ENCODE assay signal across 18 cellular contexts in genomic region chr1:20666146-20666545, GRCh38. TPM values are rescaled to one million over a fixed set of nuclear protein-coding genes. Genes with fewer than 3 reads are reported as not detected.
"Had no signal": no experiment of that assay in that cellular context is flagged by ENCODE, and none has a peak within 500 bp of the region (broad histone marks: within the 10 kb centered on the region; RNA-seq: fewer than 3 reads in every experiment).

No MANE protein-coding gene starts in this region.

- FAIRE-seq: astrocyte had no signal

- H3K27ac Mint-ChIP-seq: activated naive CD8-positive, alpha-beta T cell treated with anti-CD3 and anti-CD28 coated beads, Interleukin-2, amount 50 U/mL, for 24 hours; activated T-helper 17 cell treated with anti-CD3 and anti-CD28 coated beads, Interleukin-2, amount 50 U/mL, for 72 hours; endodermal cell had no signal

- H3K4me3 Mint-ChIP-seq: activated naive CD8-positive, alpha-beta T cell treated with anti-CD3 and anti-CD28 coated beads, Interleukin-2, amount 50 U/mL, for 24 hours; endodermal cell had no signal

- H3K27ac ChIP-seq: dorsolateral prefrontal cortex, SK-N-MC, testis had no signal

- H3K4me3 ChIP-seq: dorsolateral prefrontal cortex, SK-N-MC, skin epidermis, testis had no signal

- DNase-seq: activated CD4-positive, alpha-beta T cell treated with anti-CD3 and anti-CD28 coated beads, Interleukin-2, amount 50 U/mL, for 48 hours; activated naive CD4-positive, alpha-beta T cell treated with Interleukin-2 at 50 U/mL for 16 hours; activated naive CD8-positive, alpha-beta T cell treated with anti-CD3 and anti-CD28 coated beads, Interleukin-2, amount 50 U/mL, for 24 hours; dorsolateral prefrontal cortex; endodermal cell; hippocampal formation; kidney glomerular epithelial cell; retina; stimulated activated CD4-positive, alpha-beta T cell treated with anti-CD3 and anti-CD28 coated beads, Interleukin-4, amount 100 ng/mL, for 4 hours; stimulated activated CD8-positive, alpha-beta memory T cell treated with anti-CD3 and anti-CD28 coated beads, Interleukin-4, amount 100 ng/mL, for 48 hours; stimulated activated naive CD8-positive, alpha-beta T cell treated with anti-CD3 and anti-CD28 coated beads, Interleukin-15, Interleukin-2, amounts not matched to agents 100 U/mL and 50 U/mL, for 24 hours; T-helper 9 cell had no signal

- H3K27me3 ChIP-seq: dorsolateral prefrontal cortex, testis had no signal

- H3K27me3 Mint-ChIP-seq: activated naive CD8-positive, alpha-beta T cell treated with anti-CD3 and anti-CD28 coated beads, Interleukin-2, amount 50 U/mL, for 24 hours; activated T-helper 17 cell treated with anti-CD3 and anti-CD28 coated beads, Interleukin-2, amount 50 U/mL, for 72 hours; naive thymus-derived CD8-positive, alpha-beta T cell had no signal

- H3K9me3 ChIP-seq: testis had no signal

RNA-seq across cellular contexts. Expression of gene KIF17, which starts 51.7 kb away (rescaled TPM):
- total RNA-seq: naive thymus-derived CD8-positive, alpha-beta T cell had no signal
- polyA plus RNA-seq: naive thymus-derived CD8-positive, alpha-beta T cell had no signal
